27 cellular contexts compared by ENCODE assay signal in the genomic region with DNA sequence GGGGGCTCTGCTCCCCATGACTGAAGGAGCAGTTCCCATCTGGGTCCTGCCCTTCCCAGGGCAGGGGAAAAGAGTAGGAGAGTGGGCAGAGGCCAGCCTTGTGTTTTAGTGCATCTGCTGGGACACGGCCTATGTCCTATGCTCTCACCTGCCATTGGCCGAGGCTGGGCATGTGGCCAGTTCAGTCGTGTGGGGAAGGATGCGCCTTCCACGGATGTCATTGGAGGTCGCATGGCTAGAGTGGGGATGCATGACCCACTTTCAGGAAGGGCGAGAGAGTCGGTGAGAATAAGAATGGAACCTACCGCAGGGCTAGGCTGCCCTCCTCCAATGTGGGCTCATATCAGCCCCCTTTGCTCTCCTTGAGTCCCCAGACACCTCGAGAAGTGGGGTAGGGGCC.
"Had no signal": no experiment of that assay in that cellular context is flagged by ENCODE, and none has a peak within 500 bp of the region (broad histone marks: within the 10 kb centered on the region; RNA-seq: fewer than 3 reads in every experiment).

No MANE protein-coding gene starts in this region.

- H3K27ac ChIP-seq: epithelial cell of prostate, parathyroid adenoma, testis had no signal

- H3K79me2 ChIP-seq: parathyroid adenoma had no signal

- ATAC-seq: esophagus mucosa; gastrocnemius medialis; left cardiac atrium; mucosa of descending colon; sciatic nerve; stimulated activated memory B cell treated with anti-CD40 and anti-IgM and Interleukin-4, amounts not matched to agents 10 μg/mL and 1 μg/mL and 100 μg/mL, for 72 hours; stimulated activated naive CD8-positive, alpha-beta T cell treated with anti-CD3 and anti-CD28 coated beads, Interleukin-15, Interleukin-2, amounts not matched to agents 100 U/mL and 50 U/mL, for 24 hours had no signal

- DNase-seq: caudate nucleus; cerebellar nuclear complex; effector CD8-positive, alpha-beta T cell; endodermal cell; foreskin fibroblast; gastrocnemius medialis; head of caudate nucleus; hippocampal formation; left cardiac atrium; mucosa of descending colon; naive B cell; stimulated activated CD4-positive, alpha-beta T cell treated with anti-CD3 and anti-CD28 coated beads, Interleukin-4, amount 100 ng/mL, for 4 hours; stimulated activated naive CD8-positive, alpha-beta T cell treated with anti-CD3 and anti-CD28 coated beads, Interleukin-15, Interleukin-2, amounts not matched to agents 100 U/mL and 50 U/mL, for 24 hours; substantia nigra; testis; tibial artery had no signal

- H3K27ac Mint-ChIP-seq: endodermal cell; memory B cell; mesothelial cell of epicardium; naive B cell; stimulated activated memory B cell treated with anti-CD40 and anti-IgM and Interleukin-4, amounts not matched to agents 10 μg/mL and 1 μg/mL and 100 μg/mL, for 72 hours; type B pancreatic cell had no signal

- H3K4me1 Mint-ChIP-seq: stimulated activated memory B cell treated with anti-CD40 and anti-IgM and Interleukin-4, amounts not matched to agents 10 μg/mL and 1 μg/mL and 100 μg/mL, for 72 hours had no signal

- H3K27me3 Mint-ChIP-seq: progenitor cell of endocrine pancreas; stimulated activated memory B cell treated with anti-CD40 and anti-IgM and Interleukin-4, amounts not matched to agents 10 μg/mL and 1 μg/mL and 100 μg/mL, for 72 hours; type B pancreatic cell had no signal

- H3K4me3 ChIP-seq: gastrocnemius medialis, lung, mucosa of descending colon, testis, tibial artery had no signal

- H3K9ac ChIP-seq: parathyroid adenoma had no signal

- H3K4me1 ChIP-seq: parathyroid adenoma had no signal

- H3K9me3 ChIP-seq: mucosa of descending colon, testis, tibial artery had no signal

- H3K36me3 ChIP-seq: gastrocnemius medialis, tibial artery had no signal

- H3K27me3 ChIP-seq: gastrocnemius medialis, testis, tibial artery had no signal

- H3K4me3 Mint-ChIP-seq: endodermal cell; memory B cell; mesothelial cell of epicardium; naive B cell; nephron; stimulated activated memory B cell treated with anti-CD40 and anti-IgM and Interleukin-4, amounts not matched to agents 10 μg/mL and 1 μg/mL and 100 μg/mL, for 72 hours; type B pancreatic cell had no signal

- H2AFZ ChIP-seq: parathyroid adenoma had no signal
